ENCODE assay signal across 27 cellular contexts in genomic region chr2:144261336-144261735, GRCh38.
DNase-seq lines count a peak whose midpoint lies in the region; ATAC-seq and TF ChIP-seq lines count a peak whose summit lies in the region.
"Had no signal": no experiment of that assay in that cellular context is flagged by ENCODE, and none has a peak within 500 bp of the region (broad histone marks: within the 10 kb centered on the region; RNA-seq: fewer than 3 reads in every experiment).

No MANE protein-coding gene starts in this region.

- H3K4me2 ChIP-seq in GM23338 (peak overlapping the region; percentile 23), mesendoderm (ENCODE audit: low read length) (no peak overlapping the region)

- H3K56ac ChIP-seq in mesendoderm (ENCODE audit: low read length), result no peak overlapping the region

- no peaks in the 10 kb centered on the region for H4K20me1 ChIP-seq in GM23338 (replicated peaks; ENCODE audit: insufficient read depth)

- H4K8ac ChIP-seq in mesendoderm (ENCODE audit: low read depth, low read length), result no peak overlapping the region

- H3K79me2 ChIP-seq in GM23338 (replicated peaks; ENCODE audit: insufficient read depth), result peaks cover 10% of the 10 kb centered on the region
- no peaks in the 10 kb centered on the region for H3K79me2 ChIP-seq in mesendoderm (ENCODE audit: control insufficient read depth, insufficient read depth, low read length)

- no peaks in the 10 kb centered on the region; the same call in 1 of the 2 replicates for H3K9me2 ChIP-seq in GM23338 (ENCODE audit: insufficient read depth)

- H3K23ac ChIP-seq in mesendoderm (ENCODE audit: low read length), result no peak overlapping the region

- H3K18ac ChIP-seq in mesendoderm (ENCODE audit: low read length), result no peak overlapping the region

- H3K4me1 ChIP-seq in GM23338 (ENCODE audit: insufficient read depth) (peaks cover 21% of the 10 kb centered on the region), mesendoderm (ENCODE audit: control insufficient read depth, low read depth, low read length) (no peaks in the 10 kb centered on the region)
- H3K4me1 ChIP-seq: SJCRH30 had no signal

- H3K79me1 ChIP-seq in mesendoderm (ENCODE audit: low read length), result peaks cover 3% of the 10 kb centered on the region

- no peak overlapping the region for H2BK15ac ChIP-seq in mesendoderm (replicated peaks; ENCODE audit: low read depth)

- H3K27me3 ChIP-seq in GM23338 (ENCODE audit: insufficient read depth), result no peaks in the 10 kb centered on the region
- H3K27me3 ChIP-seq in mesendoderm (ENCODE audit: insufficient read depth, low read length, poor library complexity), result no peaks in the 10 kb centered on the region
- H3K27me3 ChIP-seq: ovary, SJCRH30 had no signal

- no peak overlapping the region; the same call in 1 of the 2 replicates for H3K4me3 ChIP-seq in GM23338
- H3K4me3 ChIP-seq in mesendoderm (ENCODE audit: low read length), result no peak overlapping the region
- H3K4me3 ChIP-seq: ovary, SJCRH30, thoracic aorta had no signal

- no peak overlapping the region for H4K5ac ChIP-seq in mesendoderm (ENCODE audit: low read length)

- peaks cover 9% of the 10 kb centered on the region for H3K36me3 Mint-ChIP-seq in activated CD4-positive, alpha-beta T cell treated with anti-CD3 and anti-CD28 coated beads, Interleukin-2, amount 10 ng/mL, durations not matched to agents 7 days and 5 days (ENCODE audit: low read depth)
- peaks cover 33% of the 10 kb centered on the region for H3K36me3 Mint-ChIP-seq in GM23338 (ENCODE audit: low read depth)
- peaks cover 32% of the 10 kb centered on the region for H3K36me3 Mint-ChIP-seq in activated naive CD8-positive, alpha-beta T cell treated with anti-CD3 and anti-CD28 coated beads, Interleukin-2, amount 10 ng/mL, durations not matched to agents 7 days and 5 days
- H3K36me3 Mint-ChIP-seq in activated CD4-positive, alpha-beta memory T cell treated with anti-CD3 and anti-CD28 coated beads for 36 hours, result peaks cover 13% of the 10 kb centered on the region

- H3K27me3 Mint-ChIP-seq in activated CD4-positive, alpha-beta T cell treated with anti-CD3 and anti-CD28 coated beads, Interleukin-2, amount 10 ng/mL, durations not matched to agents 7 days and 5 days, result no peaks in the 10 kb centered on the region
- H3K27me3 Mint-ChIP-seq in GM23338 (ENCODE audit: insufficient read depth, low read depth, poor library complexity), result no peaks in the 10 kb centered on the region
- no peaks in the 10 kb centered on the region for H3K27me3 Mint-ChIP-seq in activated naive CD8-positive, alpha-beta T cell treated with anti-CD3 and anti-CD28 coated beads, Interleukin-2, amount 10 ng/mL, durations not matched to agents 7 days and 5 days
- no peaks in the 10 kb centered on the region for H3K27me3 Mint-ChIP-seq in activated CD4-positive, alpha-beta memory T cell treated with anti-CD3 and anti-CD28 coated beads for 36 hours
- H3K27me3 Mint-ChIP-seq: activated naive CD4-positive, alpha-beta T cell treated with anti-CD3 and anti-CD28 coated beads, Interleukin-2, amount 10 ng/mL, durations not matched to agents 7 days and 5 days; memory B cell had no signal

- ATAC-seq in GM23338, result no peak
- peak; percentile 41 for ATAC-seq in activated naive CD8-positive, alpha-beta T cell treated with anti-CD3 and anti-CD28 coated beads, Interleukin-2, amount 10 ng/mL, durations not matched to agents 7 days and 5 days (ENCODE audit: low read depth)
- ATAC-seq: left colon, WTC11 had no signal

- no peaks in the 10 kb centered on the region for H3K36me3 ChIP-seq in GM23338 (ENCODE audit: insufficient read depth)
- H3K36me3 ChIP-seq in mesendoderm (ENCODE audit: control insufficient read depth, insufficient read depth, low read length), result no peaks in the 10 kb centered on the region
- H3K36me3 ChIP-seq: ovary, SJCRH30, thoracic aorta had no signal

- no peak overlapping the region for H3K4me3 Mint-ChIP-seq in activated CD4-positive, alpha-beta T cell treated with anti-CD3 and anti-CD28 coated beads, Interleukin-2, amount 10 ng/mL, durations not matched to agents 7 days and 5 days
- no peak overlapping the region for H3K4me3 Mint-ChIP-seq in GM23338
- H3K4me3 Mint-ChIP-seq in activated naive CD8-positive, alpha-beta T cell treated with anti-CD3 and anti-CD28 coated beads, Interleukin-2, amount 10 ng/mL, durations not matched to agents 7 days and 5 days, result peak overlapping the region; percentile 15
- H3K4me3 Mint-ChIP-seq in activated CD4-positive, alpha-beta memory T cell treated with anti-CD3 and anti-CD28 coated beads for 36 hours, result no peak overlapping the region
- H3K4me3 Mint-ChIP-seq: activated naive CD4-positive, alpha-beta T cell treated with anti-CD3 and anti-CD28 coated beads, Interleukin-2, amount 10 ng/mL, durations not matched to agents 7 days and 5 days; CD14-positive monocyte; memory B cell; neural crest cell; WTC11 had no signal

- intact Hi-C loops in activated CD4-positive, alpha-beta memory T cell treated with anti-CD3 and anti-CD28 coated beads for 36 hours (cut with micrococcal nuclease), result loop anchor here (5.0 kb wide), 1 partner anchor 94 kb away; no protein-coding TSS in a partner anchor

- H3K27ac ChIP-seq in GM23338 (ENCODE audit: low read depth), result no peak overlapping the region; the same call in 1 of the 2 replicates
- no peak overlapping the region for H3K27ac ChIP-seq in mesendoderm (ENCODE audit: low read depth, low read length)
- H3K27ac ChIP-seq: ovary, SJCRH30, thoracic aorta had no signal

- CTCF ChIA-PET in activated CD4-positive, alpha-beta T cell treated with anti-CD3 and anti-CD28 coated beads, Interleukin-2, amount 10 ng/mL, durations not matched to agents 7 days and 5 days (lab: Charles Lee), result no interaction called here
- CTCF ChIA-PET in activated CD4-positive, alpha-beta memory T cell treated with anti-CD3 and anti-CD28 coated beads for 36 hours (lab: Charles Lee), result no interaction called here

- DNase-seq in activated CD4-positive, alpha-beta T cell treated with anti-CD3 and anti-CD28 coated beads, Interleukin-2, amount 10 ng/mL, durations not matched to agents 7 days and 5 days, result no peak
- DNase-seq in activated CD4-positive, alpha-beta T cell treated with anti-CD3 and anti-CD28 coated beads for 48 hours, result no peak
- DNase-seq in GM23338 (ENCODE audit: low spot score) (peak; percentile 11), mesendoderm (peak; percentile 55)
- DNase-seq in activated naive CD8-positive, alpha-beta T cell treated with anti-CD3 and anti-CD28 coated beads, Interleukin-2, amount 10 ng/mL, durations not matched to agents 7 days and 5 days, result no peak
- DNase-seq in activated CD4-positive, alpha-beta memory T cell treated with anti-CD3 and anti-CD28 coated beads for 36 hours, result no peak
- DNase-seq in activated effector memory CD4-positive, alpha-beta T cell treated with Interleukin-2 at 50 U/mL for 16 hours, result no peak
- no peak for DNase-seq in activated CD4-positive, CD25-positive, alpha-beta regulatory T cell (lab: John Stamatoyannopoulos, UW)
- DNase-seq: activated naive CD4-positive, alpha-beta T cell treated with anti-CD3 and anti-CD28 coated beads, Interleukin-2, amount 10 ng/mL, durations not matched to agents 7 days and 5 days; activated T-cell treated with anti-CD3 and anti-CD28 coated beads, Interleukin-2, amount 50 U/mL, for 1 hour; anterior cingulate cortex; Calu3; DMS79; effector CD8-positive, alpha-beta T cell; immature natural killer cell; left colon; NCI-H1092; NCI-H1694; NCI-H82; ovary; SJCRH30; stimulated activated naive CD4-positive, alpha-beta T cell had no signal

- peaks cover 25% of the 10 kb centered on the region for H3K9me3 Mint-ChIP-seq in activated CD4-positive, alpha-beta T cell treated with anti-CD3 and anti-CD28 coated beads, Interleukin-2, amount 10 ng/mL, durations not matched to agents 7 days and 5 days
- peaks cover 26% of the 10 kb centered on the region for H3K9me3 Mint-ChIP-seq in GM23338
- H3K9me3 Mint-ChIP-seq in activated naive CD8-positive, alpha-beta T cell treated with anti-CD3 and anti-CD28 coated beads, Interleukin-2, amount 10 ng/mL, durations not matched to agents 7 days and 5 days, result peaks cover 13% of the 10 kb centered on the region
- H3K9me3 Mint-ChIP-seq in activated CD4-positive, alpha-beta memory T cell treated with anti-CD3 and anti-CD28 coated beads for 36 hours, result peaks cover 17% of the 10 kb centered on the region

- no peak overlapping the region for H3K4ac ChIP-seq in mesendoderm (ENCODE audit: low read depth, low read length)

- H2AFZ ChIP-seq in GM23338, result no peak overlapping the region

- WGBS in mesendoderm (ENCODE audit: extremely low coverage, insufficient coverage, low lambda C conversion rate), result no CpG with 5 or more reads among the region's 2 CpGs

- peak overlapping the region; percentile 42 for H3K27ac Mint-ChIP-seq in activated CD4-positive, alpha-beta T cell treated with anti-CD3 and anti-CD28 coated beads, Interleukin-2, amount 10 ng/mL, durations not matched to agents 7 days and 5 days
- no peak overlapping the region for H3K27ac Mint-ChIP-seq in GM23338
- H3K27ac Mint-ChIP-seq in activated naive CD8-positive, alpha-beta T cell treated with anti-CD3 and anti-CD28 coated beads, Interleukin-2, amount 10 ng/mL, durations not matched to agents 7 days and 5 days, result no peak overlapping the region
- no peak overlapping the region for H3K27ac Mint-ChIP-seq in activated CD4-positive, alpha-beta memory T cell treated with anti-CD3 and anti-CD28 coated beads for 36 hours
- H3K27ac Mint-ChIP-seq: activated naive CD4-positive, alpha-beta T cell treated with anti-CD3 and anti-CD28 coated beads, Interleukin-2, amount 10 ng/mL, durations not matched to agents 7 days and 5 days; CD14-positive monocyte; memory B cell had no signal

- no peak overlapping the region for H2BK120ac ChIP-seq in mesendoderm (ENCODE audit: low read depth, low read length)

- no peak for TF ChIP-seq CTCF in GM23338 (conservative IDR thresholded peaks at IDR 0.05; ENCODE audit: low read depth in 2 of 2)

- H2AK5ac ChIP-seq in mesendoderm (ENCODE audit: low read length), result no peak overlapping the region

- POLR2A ChIA-PET in activated CD4-positive, alpha-beta T cell treated with anti-CD3 and anti-CD28 coated beads, Interleukin-2, amount 10 ng/mL, durations not matched to agents 7 days and 5 days (lab: Charles Lee), result no interaction called here
- POLR2A ChIA-PET in activated naive CD8-positive, alpha-beta T cell treated with anti-CD3 and anti-CD28 coated beads, Interleukin-2, amount 10 ng/mL, durations not matched to agents 7 days and 5 days (lab: Charles Lee), result no interaction called here
- POLR2A ChIA-PET in activated CD4-positive, alpha-beta memory T cell treated with anti-CD3 and anti-CD28 coated beads for 36 hours (lab: Charles Lee), result no interaction called here

- no peak overlapping the region for H2BK5ac ChIP-seq in mesendoderm (ENCODE audit: low read length)

- peaks cover 12% of the 10 kb centered on the region for H3K4me1 Mint-ChIP-seq in activated CD4-positive, alpha-beta T cell treated with anti-CD3 and anti-CD28 coated beads, Interleukin-2, amount 10 ng/mL, durations not matched to agents 7 days and 5 days
- peaks cover 13% of the 10 kb centered on the region for H3K4me1 Mint-ChIP-seq in GM23338
- H3K4me1 Mint-ChIP-seq in activated naive CD8-positive, alpha-beta T cell treated with anti-CD3 and anti-CD28 coated beads, Interleukin-2, amount 10 ng/mL, durations not matched to agents 7 days and 5 days, result peaks cover 20% of the 10 kb centered on the region
- peaks cover 32% of the 10 kb centered on the region for H3K4me1 Mint-ChIP-seq in activated CD4-positive, alpha-beta memory T cell treated with anti-CD3 and anti-CD28 coated beads for 36 hours (ENCODE audit: low read depth)
- H3K4me1 Mint-ChIP-seq: neural crest cell had no signal

- no peaks in the 10 kb centered on the region for H3F3A ChIP-seq in GM23338 (replicated peaks; ENCODE audit: low read depth)

- no peak overlapping the region for H3K9ac ChIP-seq in mesendoderm (ENCODE audit: low read length)

Comparison
In these comparisons a context has a peak if more than half of its experiments do, and no peak if none do; other contexts are left out.
1. DNase-seq: peak in GM23338 (single experiment) and mesendoderm (single experiment); none in activated CD4-positive, alpha-beta T cell treated with anti-CD3 and anti-CD28 coated beads, Interleukin-2, amount 10 ng/mL, durations not matched to agents 7 days and 5 days (single experiment), activated CD4-positive, alpha-beta T cell treated with anti-CD3 and anti-CD28 coated beads for 48 hours (single experiment), activated naive CD8-positive, alpha-beta T cell treated with anti-CD3 and anti-CD28 coated beads, Interleukin-2, amount 10 ng/mL, durations not matched to agents 7 days and 5 days (single experiment), activated CD4-positive, alpha-beta memory T cell treated with anti-CD3 and anti-CD28 coated beads for 36 hours (single experiment), activated effector memory CD4-positive, alpha-beta T cell treated with Interleukin-2 at 50 U/mL for 16 hours (single experiment) and activated CD4-positive, CD25-positive, alpha-beta regulatory T cell (0 of 4).